ENCODE assay signal across 13 cellular contexts in genomic region chr6:144153260-144153659, GRCh38. TPM values are rescaled to one million over a fixed set of nuclear protein-coding genes. Genes with fewer than 3 reads are reported as not detected.
DNase-seq lines count a peak whose midpoint lies in the region; ATAC-seq and TF ChIP-seq lines count a peak whose summit lies in the region.
"Had no signal": no experiment of that assay in that cellular context is flagged by ENCODE, and none has a peak within 500 bp of the region (broad histone marks: within the 10 kb centered on the region; RNA-seq: fewer than 3 reads in every experiment).

No MANE protein-coding gene starts in this region.

- WGBS in upper lobe of left lung, 2 donors = 64 to 79% methylated on average over 5 of the region's 5 CpGs

- no peak for TF ChIP-seq EP300 in upper lobe of left lung (IDR thresholded peaks at IDR 0.05)

- DNase-seq in left ventricle myocardium inferior (no peak), Right ventricle myocardium superior (no peak), left colon (peak; percentile 9 to 42), upper lobe of left lung (peak in 1 of 2 donors; percentile 51), uterus (no peak)
- no peak for DNase-seq in stimulated activated CD4-positive, alpha-beta T cell treated with anti-CD3 and anti-CD28 coated beads, Interleukin-2, amount 100 ng/mL, for 48 hours
- DNase-seq: activated CD4-positive, CD25-positive, alpha-beta regulatory T cell treated with anti-CD3 and anti-CD28 coated beads, Interleukin-2, amount 50 U/mL, for 72 hours; NCI-H748 treated with DMSO at 0.1 percent for 48 hours; RPMI8226 had no signal

- H3K36me3 ChIP-seq in left ventricle myocardium inferior (no peaks in the 10 kb centered on the region), upper lobe of left lung (peaks cover 0 to 7% (median 0%) of the 10 kb centered on the region in 4 donors), uterus (no peaks in the 10 kb centered on the region)
- H3K36me3 ChIP-seq: HAP-1, pancreas had no signal

- H3K27ac ChIP-seq in left ventricle myocardium inferior (replicated peaks) (peak overlapping the region; percentile 11), upper lobe of left lung (peak overlapping the region in 3 of 4 donors; percentile 43 to 96 (median 91)), uterus (no peak overlapping the region)
- H3K27ac ChIP-seq: pancreas had no signal

- H3K27me3 ChIP-seq in left ventricle myocardium inferior (ENCODE audit: low read depth) (no peaks in the 10 kb centered on the region), upper lobe of left lung (no peaks in the 10 kb centered on the region), uterus (no peaks in the 10 kb centered on the region)
- H3K27me3 ChIP-seq: pancreas had no signal

- TF ChIP-seq POLR2A in upper lobe of left lung (IDR thresholded peaks at IDR 0.05) (peak in 1 of 4 donors; percentile 30), uterus (IDR thresholded peaks at IDR 0.05) (no peak)

- H3K4me1 ChIP-seq in left ventricle myocardium inferior = peaks cover 72% of the 10 kb centered on the region
- peaks cover 31 to 52% (median 36%) of the 10 kb centered on the region in 4 donors for H3K4me1 ChIP-seq in upper lobe of left lung
- H3K4me1 ChIP-seq in uterus = peaks cover 0 to 2% of the 10 kb centered on the region in 2 donors
- H3K4me1 ChIP-seq: pancreas had no signal

- ATAC-seq in Right ventricle myocardium superior (ENCODE audit: poor library complexity) (no peak), HG03442 (IDR thresholded peaks at IDR 0.05; ENCODE audit: unreplicated experiment) (peak; percentile 12), left colon (no peak), upper lobe of left lung (ENCODE audit: low FRiP score in 2 of 2) (no peak), HG03565 (IDR thresholded peaks at IDR 0.05; ENCODE audit: unreplicated experiment) (no peak)
- ATAC-seq: pancreas had no signal

- H3K4me3 ChIP-seq in left ventricle myocardium inferior (no peak overlapping the region), upper lobe of left lung (peak overlapping the region in 1 of 4 donors; percentile 89), uterus (no peak overlapping the region)
- H3K4me3 ChIP-seq: HAP-1, pancreas had no signal

- TF ChIP-seq CTCF in left ventricle myocardium inferior (IDR thresholded peaks at IDR 0.05; ENCODE audit: borderline replicate concordance) = no peak
- no peak for TF ChIP-seq CTCF in upper lobe of left lung (IDR thresholded peaks at IDR 0.05)
- no peak for TF ChIP-seq CTCF in uterus (IDR thresholded peaks at IDR 0.05)

- H3K9me3 ChIP-seq in left ventricle myocardium inferior (replicated peaks) (no peaks in the 10 kb centered on the region), upper lobe of left lung (no peaks in the 10 kb centered on the region), uterus (no peaks in the 10 kb centered on the region)
- H3K9me3 ChIP-seq: HAP-1, pancreas had no signal

- intact Hi-C loops in left ventricle myocardium inferior (cut with micrococcal nuclease) (no loop called here), Right ventricle myocardium superior (cut with DNase I) (no loop called here), left colon (cut with DNase I, micrococcal nuclease) (no loop called here), uterus (cut with DNase I; ENCODE audit: low total_unique reads) (no loop called here)

RNA-seq across cellular contexts. Expression of gene STX11, which starts 2.9 kb away (rescaled TPM):
- total RNA-seq in left ventricle myocardium inferior (6.8 TPM), Right ventricle myocardium superior (8.9 TPM), left colon (1 to 10 TPM; 1.5 to 1.7 TPM), upper lobe of left lung (100 to 1,000 TPM in 1 of 6 donors, 10 to 100 TPM in 5; 47.9 to 134 (median 75.5) TPM), uterus (1 to 10 TPM in 2 of 4 donors, under 1 TPM in 2; 0.77 to 6.2 (median 1.9) TPM)

RNA-seq across cellular contexts. Expression of gene SF3B5, which starts 57.9 kb away (rescaled TPM):
- total RNA-seq in left ventricle myocardium inferior (131 TPM), Right ventricle myocardium superior (112 TPM), left colon (100 to 1,000 TPM; 133 to 167 TPM), upper lobe of left lung (100 to 1,000 TPM in 3 of 6 donors, 10 to 100 TPM in 3; 47.1 to 157 (median 96.9) TPM), uterus (100 to 1,000 TPM in 2 of 4 donors, 10 to 100 TPM in 2; 46.6 to 166 (median 97.2) TPM)

Comparison
In these comparisons a context has a peak if more than half of its experiments do, and no peak if none do; other contexts are left out.
1. DNase-seq: peak in left colon (2 of 2); none in left ventricle myocardium inferior (single experiment), Right ventricle myocardium superior (single experiment), uterus (0 of 2) and stimulated activated CD4-positive, alpha-beta T cell treated with anti-CD3 and anti-CD28 coated beads, Interleukin-2, amount 100 ng/mL, for 48 hours (0 of 2).
2. H3K27ac ChIP-seq: peak in left ventricle myocardium inferior (single experiment) and upper lobe of left lung (3 of 4); none in uterus (0 of 2).